Comparison of ENCODE assay signal across 8 cellular contexts in the genomic region with DNA sequence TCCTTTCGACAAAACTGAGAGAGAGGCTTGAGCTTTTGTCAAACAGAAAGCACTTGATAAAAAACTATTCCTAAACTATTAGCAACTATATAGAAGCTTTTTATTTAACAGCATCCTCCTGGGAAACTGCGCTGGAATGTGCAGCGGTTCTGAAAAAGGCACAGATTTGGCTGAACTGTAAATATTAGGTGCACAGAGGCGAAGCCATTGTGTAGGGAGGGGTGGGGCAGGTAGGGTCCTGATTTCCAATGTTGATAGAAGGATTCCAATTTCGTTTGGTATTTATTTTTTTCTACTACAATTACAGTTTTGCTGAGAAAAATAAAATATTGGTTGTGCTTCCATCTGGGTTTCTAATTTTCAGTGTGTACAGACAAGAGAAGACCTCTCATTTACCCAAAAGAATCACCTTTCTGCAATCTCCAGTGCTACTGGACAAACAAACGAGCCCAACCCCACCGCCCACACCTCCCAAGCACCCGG. TPM values are rescaled to one million over a fixed set of nuclear protein-coding genes. Genes with fewer than 3 reads are reported as not detected.
DNase-seq lines count a peak whose midpoint lies in the region; ATAC-seq and TF ChIP-seq lines count a peak whose summit lies in the region.

No MANE protein-coding gene starts in this region.

- H3K36me3 Mint-ChIP-seq in activated CD4-positive, alpha-beta T cell treated with anti-CD3 and anti-CD28 coated beads, Interleukin-2, amount 10 ng/mL, durations not matched to agents 7 days and 5 days (ENCODE audit: low read depth), result no peaks in the 10 kb centered on the region

- H3K27ac ChIP-seq in liver (ENCODE audit: low read depth in 1 of 2, low read length in 2 of 2) (peak overlapping the region; percentile 52 to 63), thoracic aorta (no peak overlapping the region)

- H3K4me3 ChIP-seq in astrocyte of the cerebellum (ENCODE audit: low read depth, low read length) (peak overlapping the region; percentile 77), liver (ENCODE audit: low read depth in 1 of 3, low read length in 3 of 3) (peak overlapping the region in 2 of 3 donors; percentile 75 to 88), thoracic aorta (peak overlapping the region; percentile 83)

- H3K4me1 Mint-ChIP-seq in activated CD4-positive, alpha-beta T cell treated with anti-CD3 and anti-CD28 coated beads, Interleukin-2, amount 10 ng/mL, durations not matched to agents 7 days and 5 days, result peaks cover 9% of the 10 kb centered on the region

- no peak for TF ChIP-seq RAD21 in liver (IDR thresholded peaks at IDR 0.05)

- peaks cover 60% of the 10 kb centered on the region for H3K27me3 Mint-ChIP-seq in activated CD4-positive, alpha-beta T cell treated with anti-CD3 and anti-CD28 coated beads, Interleukin-2, amount 10 ng/mL, durations not matched to agents 7 days and 5 days

- H3K9me3 ChIP-seq in liver (ENCODE audit: control insufficient read depth in 4 of 4, low read length in 3 of 4) (no peaks in the 10 kb centered on the region), thoracic aorta (no peaks in the 10 kb centered on the region)

- no peak for DNase-seq in activated CD4-positive, alpha-beta T cell treated with anti-CD3 and anti-CD28 coated beads, Interleukin-2, amount 10 ng/mL, durations not matched to agents 7 days and 5 days
- no peak for DNase-seq in activated CD4-positive, alpha-beta T cell treated with anti-CD3 and anti-CD28 coated beads for 1 hour
- DNase-seq in astrocyte of the cerebellum (ENCODE audit: low read depth) (no peak), thoracic aorta (ENCODE audit: low spot score) (no peak), COR-L47 (lab: John Stamatoyannopoulos, UW) (no peak), NCI-H146 treated with DMSO at 0.1 percent for 48 hours (lab: John Stamatoyannopoulos, UW; ENCODE audit: unreplicated experiment) (no peak), NCI-H774 (lab: John Stamatoyannopoulos, UW) (no peak)

- peak overlapping the region; percentile 33 to 36 for H3K9ac ChIP-seq in liver (ENCODE audit: low read depth in 1 of 2, low read length in 2 of 2)

- H3K9me3 Mint-ChIP-seq in activated CD4-positive, alpha-beta T cell treated with anti-CD3 and anti-CD28 coated beads, Interleukin-2, amount 10 ng/mL, durations not matched to agents 7 days and 5 days, result no peaks in the 10 kb centered on the region

- in situ Hi-C loops in astrocyte of the cerebellum (cut with HindIII; ENCODE audit: low sequenced_read_pairs), result no loop called here

- peak overlapping the region; percentile 75 for H3K4me3 Mint-ChIP-seq in activated CD4-positive, alpha-beta T cell treated with anti-CD3 and anti-CD28 coated beads, Interleukin-2, amount 10 ng/mL, durations not matched to agents 7 days and 5 days

- H3K4me1 ChIP-seq in liver (ENCODE audit: control insufficient read depth in 4 of 4, insufficient read depth in 4 of 4, low read length in 3 of 4), result peaks cover 3 to 32% (median 18%) of the 10 kb centered on the region in 4 donors
- peaks cover 5 to 9% of the 10 kb centered on the region in 2 donors for H3K4me1 ChIP-seq in thoracic aorta (ENCODE audit: control insufficient read depth in 1 of 2, low read depth in 2 of 2)

- no peak for ATAC-seq in thoracic aorta (ENCODE audit: insufficient number of reproducible peaks, low FRiP score, low read depth)

- POLR2A ChIA-PET in activated CD4-positive, alpha-beta T cell treated with anti-CD3 and anti-CD28 coated beads, Interleukin-2, amount 10 ng/mL, durations not matched to agents 7 days and 5 days (lab: Charles Lee), result no interaction called here

- WGBS in liver, result 24% methylated on average over 8 of the region's 8 CpGs

- no peak for TF ChIP-seq CTCF in astrocyte of the cerebellum (IDR thresholded peaks at IDR 0.05; ENCODE audit: low read depth, low read length, missing control alignments)
- no peak for TF ChIP-seq CTCF in liver (IDR thresholded peaks at IDR 0.05; ENCODE audit: low read depth, low read length, missing input control)
- no peak for TF ChIP-seq CTCF in thoracic aorta (IDR thresholded peaks at IDR 0.05)

- no peaks in the 10 kb centered on the region for H3K27me3 ChIP-seq in liver (ENCODE audit: control insufficient read depth in 4 of 4, insufficient read depth in 4 of 4, low read length in 3 of 4)
- no peaks in the 10 kb centered on the region for H3K27me3 ChIP-seq in thoracic aorta (replicated peaks; ENCODE audit: insufficient read depth)

- CTCF ChIA-PET in activated CD4-positive, alpha-beta T cell treated with anti-CD3 and anti-CD28 coated beads, Interleukin-2, amount 10 ng/mL, durations not matched to agents 7 days and 5 days (lab: Charles Lee), result no interaction called here

- H3K36me3 ChIP-seq in liver (ENCODE audit: control insufficient read depth in 4 of 4, insufficient read depth in 3 of 4, low read depth in 1 of 4, low read length in 3 of 4) (no peaks in the 10 kb centered on the region), thoracic aorta (no peaks in the 10 kb centered on the region)

- no peak overlapping the region for H3K27ac Mint-ChIP-seq in activated CD4-positive, alpha-beta T cell treated with anti-CD3 and anti-CD28 coated beads, Interleukin-2, amount 10 ng/mL, durations not matched to agents 7 days and 5 days

TF ChIP-seq in liver, 16 proteins besides CTCF, POLR2A, EP300 and RAD21:
- TF ChIP-seq RXRA (IDR thresholded peaks at IDR 0.05) (no peak), HNF4A (conservative IDR thresholded peaks at IDR 0.05) (no peak), YY1 (IDR thresholded peaks at IDR 0.05) (no peak), JUND (IDR thresholded peaks at IDR 0.05) (no peak), ZBTB33 (IDR thresholded peaks at IDR 0.05) (no peak), EGR1 (IDR thresholded peaks at IDR 0.05; ENCODE audit: low read depth in 2 of 2) (no peak), NR2F2 (IDR thresholded peaks at IDR 0.05) (no peak), HNF4G (IDR thresholded peaks at IDR 0.05) (no peak), SP1 (IDR thresholded peaks at IDR 0.05) (no peak), FOXA1 (IDR thresholded peaks at IDR 0.05) (no peak), FOXA2 (IDR thresholded peaks at IDR 0.05) (no peak), TAF1 (conservative IDR thresholded peaks at IDR 0.05) (no peak), GABPA (IDR thresholded peaks at IDR 0.05 in 1 of 2, conservative IDR thresholded peaks at IDR 0.05 in 1 of 2) (no peak)
- TF ChIP-seq, protein P1, sequence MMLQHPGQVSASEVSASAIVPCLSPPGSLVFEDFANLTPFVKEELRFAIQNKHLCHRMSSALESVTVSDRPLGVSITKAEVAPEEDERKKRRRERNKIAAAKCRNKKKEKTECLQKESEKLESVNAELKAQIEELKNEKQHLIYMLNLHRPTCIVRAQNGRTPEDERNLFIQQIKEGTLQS (IDR thresholded peaks at IDR 0.05), result no peak
- TF ChIP-seq, protein P2, sequence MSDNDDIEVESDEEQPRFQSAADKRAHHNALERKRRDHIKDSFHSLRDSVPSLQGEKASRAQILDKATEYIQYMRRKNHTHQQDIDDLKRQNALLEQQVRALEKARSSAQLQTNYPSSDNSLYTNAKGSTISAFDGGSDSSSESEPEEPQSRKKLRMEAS (IDR thresholded peaks at IDR 0.05), result no peak
- TF ChIP-seq, protein P3, sequence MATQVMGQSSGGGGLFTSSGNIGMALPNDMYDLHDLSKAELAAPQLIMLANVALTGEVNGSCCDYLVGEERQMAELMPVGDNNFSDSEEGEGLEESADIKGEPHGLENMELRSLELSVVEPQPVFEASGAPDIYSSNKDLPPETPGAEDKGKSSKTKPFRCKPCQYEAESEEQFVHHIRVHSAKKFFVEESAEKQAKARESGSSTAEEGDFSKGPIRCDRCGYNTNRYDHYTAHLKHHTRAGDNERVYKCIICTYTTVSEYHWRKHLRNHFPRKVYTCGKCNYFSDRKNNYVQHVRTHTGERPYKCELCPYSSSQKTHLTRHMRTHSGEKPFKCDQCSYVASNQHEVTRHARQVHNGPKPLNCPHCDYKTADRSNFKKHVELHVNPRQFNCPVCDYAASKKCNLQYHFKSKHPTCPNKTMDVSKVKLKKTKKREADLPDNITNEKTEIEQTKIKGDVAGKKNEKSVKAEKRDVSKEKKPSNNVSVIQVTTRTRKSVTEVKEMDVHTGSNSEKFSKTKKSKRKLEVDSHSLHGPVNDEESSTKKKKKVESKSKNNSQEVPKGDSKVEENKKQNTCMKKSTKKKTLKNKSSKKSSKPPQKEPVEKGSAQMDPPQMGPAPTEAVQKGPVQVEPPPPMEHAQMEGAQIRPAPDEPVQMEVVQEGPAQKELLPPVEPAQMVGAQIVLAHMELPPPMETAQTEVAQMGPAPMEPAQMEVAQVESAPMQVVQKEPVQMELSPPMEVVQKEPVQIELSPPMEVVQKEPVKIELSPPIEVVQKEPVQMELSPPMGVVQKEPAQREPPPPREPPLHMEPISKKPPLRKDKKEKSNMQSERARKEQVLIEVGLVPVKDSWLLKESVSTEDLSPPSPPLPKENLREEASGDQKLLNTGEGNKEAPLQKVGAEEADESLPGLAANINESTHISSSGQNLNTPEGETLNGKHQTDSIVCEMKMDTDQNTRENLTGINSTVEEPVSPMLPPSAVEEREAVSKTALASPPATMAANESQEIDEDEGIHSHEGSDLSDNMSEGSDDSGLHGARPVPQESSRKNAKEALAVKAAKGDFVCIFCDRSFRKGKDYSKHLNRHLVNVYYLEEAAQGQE (IDR thresholded peaks at IDR 0.05), result no peak

RNA-seq across cellular contexts. Expression of gene SH3BGRL2, which starts 0.7 kb away (rescaled TPM):
- under 1 TPM; 0.12 to 0.17 TPM for total RNA-seq in activated CD4-positive, alpha-beta T cell treated with anti-CD3 and anti-CD28 coated beads, Interleukin-2, amount 10 ng/mL, durations not matched to agents 7 days and 5 days
- total RNA-seq in liver (10 to 100 TPM; 35.8 to 71.3 TPM), thoracic aorta (10 to 100 TPM; 24.1 to 29.1 TPM)
- 10 to 100 TPM; 23.8 to 32.8 TPM for polyA plus RNA-seq in liver

Comparison
In these comparisons a context has a peak if more than half of its experiments do, and no peak if none do; other contexts are left out.
1. H3K27ac ChIP-seq: peak in liver (2 of 2); none in thoracic aorta (0 of 2).
2. RNA of gene SH3BGRL2, which starts 0.7 kb away (total RNA-seq): 35.8 to 71.3 TPM in liver and 24.1 to 29.1 TPM in thoracic aorta; 0.12 to 0.17 TPM in activated CD4-positive, alpha-beta T cell treated with anti-CD3 and anti-CD28 coated beads, Interleukin-2, amount 10 ng/mL, durations not matched to agents 7 days and 5 days; every median in the first group is over 10 times any median in the second.
3. Peak in every context shown above with its lines, with median percentiles within 50 percentile points of each other: H3K4me3 ChIP-seq.